ENCODE assay signal across 18 cellular contexts in genomic region chr4:15423285-15423711, GRCh38. TPM values are rescaled to one million over a fixed set of nuclear protein-coding genes. Genes with fewer than 3 reads are reported as not detected.
DNase-seq lines count a peak whose midpoint lies in the region; ATAC-seq, FAIRE-seq and TF ChIP-seq lines count a peak whose summit lies in the region.
"Had no signal": no experiment of that assay in that cellular context is flagged by ENCODE, and none has a peak within 500 bp of the region (broad histone marks: within the 10 kb centered on the region; RNA-seq: fewer than 3 reads in every experiment).

No MANE protein-coding gene starts in this region.

- peaks cover 5 to 60% (median 51%) of the 10 kb centered on the region in 4 donors for H3K4me1 ChIP-seq in esophagus muscularis mucosa
- peaks cover 0 to 95% (median 34%) of the 10 kb centered on the region in 4 donors for H3K4me1 ChIP-seq in tibial artery
- H3K4me1 ChIP-seq in lower lobe of right lung = peaks cover 4% of the 10 kb centered on the region
- H3K4me1 ChIP-seq: Peyer's patch had no signal

- intact Hi-C loops in esophagus muscularis mucosa (cut with DNase I) = no loop called here
- intact Hi-C loops in tibial artery (cut with DNase I; ENCODE audit: low total_unique reads) = loop anchor here (5.0 to 10.0 kb wide), 2 partner anchors 34 to 418 kb away; partner anchors contain the start of gene CPEB2
- intact Hi-C loops in lower lobe of right lung (cut with DNase I) = no loop called here

- H3K27ac Mint-ChIP-seq in activated CD4-positive, alpha-beta T cell treated with anti-CD3 and anti-CD28 coated beads, Interleukin-2, amount 10 ng/mL, durations not matched to agents 7 days and 5 days = no peak overlapping the region
- H3K27ac Mint-ChIP-seq: H9, IgD-negative memory B cell had no signal

- H3K36me3 Mint-ChIP-seq in activated CD4-positive, alpha-beta T cell treated with anti-CD3 and anti-CD28 coated beads, Interleukin-2, amount 10 ng/mL, durations not matched to agents 7 days and 5 days (ENCODE audit: low read depth) = no peaks in the 10 kb centered on the region

- no peaks in the 10 kb centered on the region for H3K27me3 ChIP-seq in esophagus muscularis mucosa
- H3K27me3 ChIP-seq in tibial artery = no peaks in the 10 kb centered on the region
- no peaks in the 10 kb centered on the region for H3K27me3 ChIP-seq in lower lobe of right lung (ENCODE audit: low read depth)
- H3K27me3 ChIP-seq: BLaER1 treated with 17β-estradiol and CSF1 and Interleukin-3, amounts not matched to agents 10 nM and 100 nM; Peyer's patch had no signal

- H3K36me3 ChIP-seq in esophagus muscularis mucosa = no peaks in the 10 kb centered on the region
- no peaks in the 10 kb centered on the region for H3K36me3 ChIP-seq in tibial artery
- no peaks in the 10 kb centered on the region for H3K36me3 ChIP-seq in lower lobe of right lung
- H3K36me3 ChIP-seq: BLaER1 treated with 17β-estradiol and CSF1 and Interleukin-3, amounts not matched to agents 10 nM and 100 nM; Peyer's patch had no signal

- TF ChIP-seq EP300 in esophagus muscularis mucosa (IDR thresholded peaks at IDR 0.05) = no peak

- H3K9me3 ChIP-seq in esophagus muscularis mucosa (no peaks in the 10 kb centered on the region), tibial artery (no peaks in the 10 kb centered on the region), lower lobe of right lung (no peaks in the 10 kb centered on the region)
- H3K9me3 ChIP-seq: Peyer's patch had no signal

- H3K4me1 Mint-ChIP-seq in activated CD4-positive, alpha-beta T cell treated with anti-CD3 and anti-CD28 coated beads, Interleukin-2, amount 10 ng/mL, durations not matched to agents 7 days and 5 days = peaks cover 26% of the 10 kb centered on the region

- peak overlapping the region; percentile 29 to 62 (median 46) for H3K27ac ChIP-seq in esophagus muscularis mucosa (replicated peaks in 1 of 4)
- H3K27ac ChIP-seq in tibial artery = peak overlapping the region; percentile 38 to 77
- no peak overlapping the region for H3K27ac ChIP-seq in lower lobe of right lung
- H3K27ac ChIP-seq: BLaER1 treated with 17β-estradiol and CSF1 and Interleukin-3, amounts not matched to agents 10 nM and 100 nM; Peyer's patch had no signal

- FAIRE-seq in GM19239 (lab: Jason Lieb, UNC) = no peak

- ATAC-seq in lower lobe of right lung = no peak

- no peak for TF ChIP-seq POLR2A in esophagus muscularis mucosa (IDR thresholded peaks at IDR 0.05; ENCODE audit: low read depth)

- no peaks in the 10 kb centered on the region for H3K9me3 Mint-ChIP-seq in activated CD4-positive, alpha-beta T cell treated with anti-CD3 and anti-CD28 coated beads, Interleukin-2, amount 10 ng/mL, durations not matched to agents 7 days and 5 days
- H3K9me3 Mint-ChIP-seq: H9 had no signal

- 80% methylated on average over 5 of the region's 5 CpGs for WGBS in esophagus muscularis mucosa

- peak; percentile 16 to 20 for DNase-seq in activated CD4-positive, alpha-beta T cell treated with anti-CD3 and anti-CD28 coated beads, Interleukin-2, amount 50 U/mL, for 48 hours
- DNase-seq in activated CD4-positive, alpha-beta T cell treated with anti-CD3 and anti-CD28 coated beads, Interleukin-2, amount 10 ng/mL, durations not matched to agents 7 days and 5 days = no peak
- DNase-seq in stimulated activated CD4-positive, alpha-beta T cell treated with anti-CD3 and anti-CD28 coated beads, Interleukin-1b, Interleukin-23, amount 100 ng/mL, for 48 hours = peak; percentile 42
- DNase-seq in stimulated activated CD4-positive, alpha-beta T cell treated with anti-CD3 and anti-CD28 coated beads, Interleukin-12 subunit alpha, Interleukin-12 subunit beta, amount 100 ng/mL, for 4 hours = no peak
- DNase-seq in esophagus muscularis mucosa (ENCODE audit: extremely low spot score) (peak; percentile 85), tibial artery (no peak), GM19239 (ENCODE audit: insufficient read length, low spot score) (no peak), lower lobe of right lung (no peak)
- DNase-seq: H9, NCI-H187 treated with DMSO at 0.1 percent for 48 hours, NCI-H446, NCI-H748 treated with DMSO at 0.1 percent for 48 hours, Peyer's patch had no signal

- CTCF ChIA-PET in activated CD4-positive, alpha-beta T cell treated with anti-CD3 and anti-CD28 coated beads, Interleukin-2, amount 10 ng/mL, durations not matched to agents 7 days and 5 days (lab: Charles Lee) = no interaction called here

- TF ChIP-seq CTCF in esophagus muscularis mucosa (IDR thresholded peaks at IDR 0.05) = no peak
- TF ChIP-seq CTCF in tibial artery (IDR thresholded peaks at IDR 0.05) = no peak
- no peak for TF ChIP-seq CTCF in lower lobe of right lung (IDR thresholded peaks at IDR 0.05)

- POLR2A ChIA-PET in activated CD4-positive, alpha-beta T cell treated with anti-CD3 and anti-CD28 coated beads, Interleukin-2, amount 10 ng/mL, durations not matched to agents 7 days and 5 days (lab: Charles Lee) = no interaction called here

- H3K4me3 ChIP-seq in esophagus muscularis mucosa = no peak overlapping the region
- H3K4me3 ChIP-seq in tibial artery = no peak overlapping the region
- H3K4me3 ChIP-seq in lower lobe of right lung = no peak overlapping the region
- H3K4me3 ChIP-seq: BLaER1 treated with 17β-estradiol and CSF1 and Interleukin-3, amounts not matched to agents 10 nM and 100 nM; Peyer's patch had no signal

- no peaks in the 10 kb centered on the region for H3K27me3 Mint-ChIP-seq in activated CD4-positive, alpha-beta T cell treated with anti-CD3 and anti-CD28 coated beads, Interleukin-2, amount 10 ng/mL, durations not matched to agents 7 days and 5 days

- no peak overlapping the region for H3K4me3 Mint-ChIP-seq in activated CD4-positive, alpha-beta T cell treated with anti-CD3 and anti-CD28 coated beads, Interleukin-2, amount 10 ng/mL, durations not matched to agents 7 days and 5 days
- H3K4me3 Mint-ChIP-seq: H9, IgD-negative memory B cell had no signal

RNA-seq across cellular contexts. Expression of gene C1QTNF7, which starts 4.5 kb away (rescaled TPM):
- total RNA-seq in activated CD4-positive, alpha-beta T cell treated with anti-CD3 and anti-CD28 coated beads, Interleukin-2, amount 10 ng/mL, durations not matched to agents 7 days and 5 days = not detected
- total RNA-seq in esophagus muscularis mucosa (10 to 100 TPM; 15.7 to 41.9 (median 26.0) TPM), lower lobe of right lung (10.7 TPM)
- total RNA-seq: A172, H9, HT1080, LHCN-M2 had no signal

RNA-seq across cellular contexts. Expression of gene CC2D2A, which starts 46.4 kb away (rescaled TPM):
- total RNA-seq in activated CD4-positive, alpha-beta T cell treated with anti-CD3 and anti-CD28 coated beads, Interleukin-2, amount 10 ng/mL, durations not matched to agents 7 days and 5 days = not detected
- 10 to 100 TPM; 23.0 to 59.7 (median 45.0) TPM for total RNA-seq in esophagus muscularis mucosa
- 21.2 TPM for total RNA-seq in lower lobe of right lung

Comparison
In these comparisons a context has a peak if more than half of its experiments do, and no peak if none do; other contexts are left out.
1. DNase-seq: peak in activated CD4-positive, alpha-beta T cell treated with anti-CD3 and anti-CD28 coated beads, Interleukin-2, amount 50 U/mL, for 48 hours (2 of 2), stimulated activated CD4-positive, alpha-beta T cell treated with anti-CD3 and anti-CD28 coated beads, Interleukin-1b, Interleukin-23, amount 100 ng/mL, for 48 hours (single experiment) and esophagus muscularis mucosa (single experiment); none in activated CD4-positive, alpha-beta T cell treated with anti-CD3 and anti-CD28 coated beads, Interleukin-2, amount 10 ng/mL, durations not matched to agents 7 days and 5 days (single experiment), stimulated activated CD4-positive, alpha-beta T cell treated with anti-CD3 and anti-CD28 coated beads, Interleukin-12 subunit alpha, Interleukin-12 subunit beta, amount 100 ng/mL, for 4 hours (single experiment), tibial artery (0 of 2), GM19239 (single experiment) and lower lobe of right lung (single experiment).
2. RNA of gene C1QTNF7, which starts 4.5 kb away (total RNA-seq): 15.7 to 41.9 TPM in esophagus muscularis mucosa and 10.7 TPM in lower lobe of right lung (single experiment); not detected in activated CD4-positive, alpha-beta T cell treated with anti-CD3 and anti-CD28 coated beads, Interleukin-2, amount 10 ng/mL, durations not matched to agents 7 days and 5 days; every median in the first group is over 10 times any median in the second.
3. RNA of gene CC2D2A, which starts 46.4 kb away (total RNA-seq): 23.0 to 59.7 TPM in esophagus muscularis mucosa and 21.2 TPM in lower lobe of right lung (single experiment); not detected in activated CD4-positive, alpha-beta T cell treated with anti-CD3 and anti-CD28 coated beads, Interleukin-2, amount 10 ng/mL, durations not matched to agents 7 days and 5 days; every median in the first group is over 10 times any median in the second.